ENCODE assay signal across 1 cellular context in genomic region chr15:74129411-74130088, GRCh38.
A peak's percentile ranks its signal among the peaks of the same experiment; 100 is the strongest.
TF ChIP-seq lines count a peak whose summit lies in the region.

No MANE protein-coding gene starts in this region.

TF ChIP-seq in GM12878, 131 proteins besides CTCF, POLR2A, EP300 and RAD21 (continued from another document):
- TF ChIP-seq POLR2AphosphoS5 (IDR thresholded peaks at IDR 0.05; ENCODE audit: low read length) (no peak), YY1 (IDR thresholded peaks at IDR 0.05; ENCODE audit: low read depth, low read length) (no peak), IKZF2 (IDR thresholded peaks at IDR 0.05) (no peak), ZSCAN29 (IDR thresholded peaks at IDR 0.05) (no peak), NFXL1 (IDR thresholded peaks at IDR 0.05; ENCODE audit: borderline replicate concordance) (no peak), EZH2 (IDR thresholded peaks at IDR 0.05; ENCODE audit: borderline replicate concordance, control insufficient read depth, low read depth, low read length) (0 out of 2 replicates have a peak, but pooled peaks have one; percentile 34), ZNF207 (IDR thresholded peaks at IDR 0.05; ENCODE audit: borderline replicate concordance) (no peak)
- TF ChIP-seq, protein P1, sequence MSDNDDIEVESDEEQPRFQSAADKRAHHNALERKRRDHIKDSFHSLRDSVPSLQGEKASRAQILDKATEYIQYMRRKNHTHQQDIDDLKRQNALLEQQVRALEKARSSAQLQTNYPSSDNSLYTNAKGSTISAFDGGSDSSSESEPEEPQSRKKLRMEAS (IDR thresholded peaks at IDR 0.05; ENCODE audit: low read depth, low read length) = no peak
- TF ChIP-seq, protein P2, sequence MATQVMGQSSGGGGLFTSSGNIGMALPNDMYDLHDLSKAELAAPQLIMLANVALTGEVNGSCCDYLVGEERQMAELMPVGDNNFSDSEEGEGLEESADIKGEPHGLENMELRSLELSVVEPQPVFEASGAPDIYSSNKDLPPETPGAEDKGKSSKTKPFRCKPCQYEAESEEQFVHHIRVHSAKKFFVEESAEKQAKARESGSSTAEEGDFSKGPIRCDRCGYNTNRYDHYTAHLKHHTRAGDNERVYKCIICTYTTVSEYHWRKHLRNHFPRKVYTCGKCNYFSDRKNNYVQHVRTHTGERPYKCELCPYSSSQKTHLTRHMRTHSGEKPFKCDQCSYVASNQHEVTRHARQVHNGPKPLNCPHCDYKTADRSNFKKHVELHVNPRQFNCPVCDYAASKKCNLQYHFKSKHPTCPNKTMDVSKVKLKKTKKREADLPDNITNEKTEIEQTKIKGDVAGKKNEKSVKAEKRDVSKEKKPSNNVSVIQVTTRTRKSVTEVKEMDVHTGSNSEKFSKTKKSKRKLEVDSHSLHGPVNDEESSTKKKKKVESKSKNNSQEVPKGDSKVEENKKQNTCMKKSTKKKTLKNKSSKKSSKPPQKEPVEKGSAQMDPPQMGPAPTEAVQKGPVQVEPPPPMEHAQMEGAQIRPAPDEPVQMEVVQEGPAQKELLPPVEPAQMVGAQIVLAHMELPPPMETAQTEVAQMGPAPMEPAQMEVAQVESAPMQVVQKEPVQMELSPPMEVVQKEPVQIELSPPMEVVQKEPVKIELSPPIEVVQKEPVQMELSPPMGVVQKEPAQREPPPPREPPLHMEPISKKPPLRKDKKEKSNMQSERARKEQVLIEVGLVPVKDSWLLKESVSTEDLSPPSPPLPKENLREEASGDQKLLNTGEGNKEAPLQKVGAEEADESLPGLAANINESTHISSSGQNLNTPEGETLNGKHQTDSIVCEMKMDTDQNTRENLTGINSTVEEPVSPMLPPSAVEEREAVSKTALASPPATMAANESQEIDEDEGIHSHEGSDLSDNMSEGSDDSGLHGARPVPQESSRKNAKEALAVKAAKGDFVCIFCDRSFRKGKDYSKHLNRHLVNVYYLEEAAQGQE (IDR thresholded peaks at IDR 0.05; ENCODE audit: low read depth, low read length) = no peak
